ENCODE assay signal across 9 cellular contexts in the genomic region with DNA sequence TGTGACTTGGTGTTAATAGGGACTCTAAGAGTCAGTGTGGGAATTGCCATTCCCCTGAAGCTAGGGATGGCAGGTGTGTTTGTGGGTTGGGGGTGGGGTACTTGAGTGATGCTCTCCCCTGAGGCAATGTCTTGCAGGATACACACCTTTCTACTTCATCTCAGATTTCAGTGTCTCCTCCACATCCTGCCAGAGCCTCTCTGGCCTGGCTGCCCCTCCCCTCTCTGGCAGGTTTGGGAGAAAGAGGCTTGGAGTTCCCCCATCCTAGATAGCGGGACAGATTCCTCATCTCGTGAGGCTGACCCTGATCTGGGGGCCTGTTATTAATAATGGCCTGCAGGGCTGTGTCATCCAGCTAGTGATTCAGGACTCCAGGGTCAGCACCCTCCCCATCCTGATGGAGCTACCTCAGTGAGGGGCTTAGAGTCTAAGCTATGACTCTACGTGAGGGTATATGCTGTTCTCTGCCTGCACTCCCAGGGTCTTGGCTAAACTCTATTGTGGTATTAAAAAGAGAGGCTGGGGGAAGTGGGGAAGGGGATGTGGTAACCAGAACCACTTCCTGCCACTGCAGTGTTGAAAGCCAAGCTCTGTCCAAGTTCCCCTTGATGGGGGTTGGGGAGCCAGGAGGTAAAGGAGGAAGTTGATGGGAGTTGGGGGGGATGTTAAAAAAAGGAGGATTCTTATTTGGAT. TPM values are rescaled to one million over a fixed set of nuclear protein-coding genes. Genes with fewer than 3 reads are reported as not detected.
DNase-seq lines count a peak whose midpoint lies in the region; ATAC-seq and TF ChIP-seq lines count a peak whose summit lies in the region.
"Had no signal": no experiment of that assay in that cellular context is flagged by ENCODE, and none has a peak within 500 bp of the region (broad histone marks: within the 10 kb centered on the region; RNA-seq: fewer than 3 reads in every experiment).

No MANE protein-coding gene starts in this region.

- H3K9me3 ChIP-seq in CD8-positive, alpha-beta T cell (ENCODE audit: low read length): no peaks in the 10 kb centered on the region
- H3K9me3 ChIP-seq in lower lobe of right lung: no peaks in the 10 kb centered on the region

- H3K4me3 Mint-ChIP-seq in CD8-positive, alpha-beta T cell: peak overlapping the region; percentile 77
- peak overlapping the region; percentile 28 for H3K4me3 Mint-ChIP-seq in activated CD4-positive, alpha-beta memory T cell treated with anti-CD3 and anti-CD28 coated beads for 36 hours

- POLR2A ChIA-PET in CD8-positive, alpha-beta T cell (lab: Charles Lee): interaction anchor here (0.7 to 3.0 kb wide), 3 partner anchors 9 to 80 kb away, joined by 3 to 13 read pairs (median 5); a partner anchor contains a TSS
- POLR2A ChIA-PET in activated CD4-positive, alpha-beta memory T cell treated with anti-CD3 and anti-CD28 coated beads for 36 hours (lab: Charles Lee): interaction anchor here (1.0 kb wide), 1 partner anchor 70 kb away, joined by 3 read pairs; a partner anchor contains a TSS

- peak overlapping the region; percentile 6 for H3K4me3 ChIP-seq in CD8-positive, alpha-beta T cell (ENCODE audit: low read depth, low read length)
- peak overlapping the region; percentile 36 for H3K4me3 ChIP-seq in Jurkat, Clone E6-1 (ENCODE audit: low read length)
- H3K4me3 ChIP-seq in lower lobe of right lung: no peak overlapping the region

- H3K36me3 Mint-ChIP-seq in CD8-positive, alpha-beta T cell: no peaks in the 10 kb centered on the region
- H3K36me3 Mint-ChIP-seq in activated CD4-positive, alpha-beta memory T cell treated with anti-CD3 and anti-CD28 coated beads for 36 hours: no peaks in the 10 kb centered on the region
- H3K36me3 Mint-ChIP-seq: activated naive CD4-positive, alpha-beta T cell treated with anti-CD3 and anti-CD28 coated beads, Interleukin-2, amount 50 U/mL, for 72 hours had no signal

- H3K4me1 ChIP-seq in CD8-positive, alpha-beta T cell (ENCODE audit: insufficient read depth, low read length): peaks cover 70% of the 10 kb centered on the region
- peaks cover 22% of the 10 kb centered on the region for H3K4me1 ChIP-seq in lower lobe of right lung

- H3K27me3 Mint-ChIP-seq in CD8-positive, alpha-beta T cell (ENCODE audit: low read depth): peaks cover 31% of the 10 kb centered on the region
- peaks cover 13% of the 10 kb centered on the region for H3K27me3 Mint-ChIP-seq in activated CD4-positive, alpha-beta memory T cell treated with anti-CD3 and anti-CD28 coated beads for 36 hours

- H3K27ac Mint-ChIP-seq in CD8-positive, alpha-beta T cell: peak overlapping the region; percentile 85
- H3K27ac Mint-ChIP-seq in activated CD4-positive, alpha-beta memory T cell treated with anti-CD3 and anti-CD28 coated beads for 36 hours: peak overlapping the region; percentile 25

- peak; percentile 68 for ATAC-seq in CD8-positive, alpha-beta T cell
- peak; percentile 83 to 84 for ATAC-seq in lower lobe of right lung

- H3K4me1 Mint-ChIP-seq in CD8-positive, alpha-beta T cell (ENCODE audit: low read depth): peaks cover 79% of the 10 kb centered on the region
- peaks cover 70% of the 10 kb centered on the region for H3K4me1 Mint-ChIP-seq in activated CD4-positive, alpha-beta memory T cell treated with anti-CD3 and anti-CD28 coated beads for 36 hours (ENCODE audit: low read depth)

- no peaks in the 10 kb centered on the region for H3K9me3 Mint-ChIP-seq in CD8-positive, alpha-beta T cell
- H3K9me3 Mint-ChIP-seq in activated CD4-positive, alpha-beta memory T cell treated with anti-CD3 and anti-CD28 coated beads for 36 hours: no peaks in the 10 kb centered on the region
- H3K9me3 Mint-ChIP-seq: activated naive CD4-positive, alpha-beta T cell treated with anti-CD3 and anti-CD28 coated beads, Interleukin-2, amount 50 U/mL, for 72 hours had no signal

- intact Hi-C loops in CD8-positive, alpha-beta T cell (cut with DNase I, micrococcal nuclease): no loop called here
- intact Hi-C loops in activated CD4-positive, alpha-beta memory T cell treated with anti-CD3 and anti-CD28 coated beads for 36 hours (cut with micrococcal nuclease): no loop called here
- intact Hi-C loops in lower lobe of right lung (cut with DNase I): no loop called here

- no peak overlapping the region for H3K27ac ChIP-seq in CD8-positive, alpha-beta T cell (ENCODE audit: low read depth, low read length)
- no peak overlapping the region for H3K27ac ChIP-seq in lower lobe of right lung

- DNase-seq in CD8-positive, alpha-beta T cell: peak in 3 of 7 experiments; percentile 10 to 64 (median 31)
- peak; percentile 92 for DNase-seq in Jurkat, Clone E6-1 (ENCODE audit: low read depth, low spot score)
- peak; percentile 50 for DNase-seq in activated CD4-positive, alpha-beta memory T cell treated with anti-CD3 and anti-CD28 coated beads for 36 hours
- DNase-seq in lower lobe of right lung: no peak
- DNase-seq in DMS53 treated with DMSO at 0.1 percent for 48 hours (lab: John Stamatoyannopoulos, UW; ENCODE audit: unreplicated experiment): no peak
- no peak for DNase-seq in middle frontal gyrus (ENCODE audit: extremely low spot score, low spot score)
- no peak for DNase-seq in SHP77 treated with DMSO at 0.1 percent for 48 hours (lab: John Stamatoyannopoulos, UW)
- DNase-seq in AG08396 (ENCODE audit: low spot score): no peak

- CTCF ChIA-PET in CD8-positive, alpha-beta T cell (lab: Charles Lee): interaction anchor here (1.2 to 3.8 kb wide), 4 partner anchors 9 to 35 kb away, joined by 5 to 30 read pairs (median 15); no protein-coding TSS in a partner anchor
- CTCF ChIA-PET in activated CD4-positive, alpha-beta memory T cell treated with anti-CD3 and anti-CD28 coated beads for 36 hours (lab: Charles Lee): interaction anchor here (0.7 to 5.6 kb wide), 3 partner anchors 9 to 35 kb away, joined by 3 to 26 read pairs (median 23); no protein-coding TSS in a partner anchor

- H3K27me3 ChIP-seq in CD8-positive, alpha-beta T cell (ENCODE audit: insufficient read depth, low read length): peaks cover 8% of the 10 kb centered on the region
- H3K27me3 ChIP-seq in lower lobe of right lung (ENCODE audit: low read depth): peaks cover 31% of the 10 kb centered on the region

- H3K36me3 ChIP-seq in CD8-positive, alpha-beta T cell (ENCODE audit: insufficient read depth, low read length): no peaks in the 10 kb centered on the region
- no peaks in the 10 kb centered on the region for H3K36me3 ChIP-seq in lower lobe of right lung

- no peak for TF ChIP-seq CTCF in CD8-positive, alpha-beta T cell (IDR thresholded peaks at IDR 0.05)
- no peak for TF ChIP-seq CTCF in lower lobe of right lung (IDR thresholded peaks at IDR 0.05)

RNA-seq across cellular contexts. Expression of a gene that starts 3.7 kb away (rescaled TPM):
- total RNA-seq in CD8-positive, alpha-beta T cell: 1 to 10 TPM; 7.1 to 8.8 TPM
- polyA plus RNA-seq in Jurkat, Clone E6-1 (2012; ENCODE audit: insufficient read depth, insufficient read length): not detected
- total RNA-seq in activated CD4-positive, alpha-beta memory T cell treated with anti-CD3 and anti-CD28 coated beads for 36 hours: under 1 TPM; 0.10 to 0.12 TPM
- total RNA-seq in lower lobe of right lung: 9.4 TPM

RNA-seq across cellular contexts. Expression of a gene that starts 24.1 kb away (rescaled TPM):
- 1 to 10 TPM; 1.1 to 1.4 TPM for total RNA-seq in CD8-positive, alpha-beta T cell
- 3.4 TPM for polyA plus RNA-seq in Jurkat, Clone E6-1 (2012; ENCODE audit: insufficient read depth, insufficient read length)
- total RNA-seq in activated CD4-positive, alpha-beta memory T cell treated with anti-CD3 and anti-CD28 coated beads for 36 hours: under 1 TPM in 1 of 2 experiments, not detected in 1; 0.97 TPM
- 1.2 TPM for total RNA-seq in lower lobe of right lung

RNA-seq across cellular contexts. Expression of a gene that starts 33.0 kb away (rescaled TPM):
- total RNA-seq in CD8-positive, alpha-beta T cell: 10 to 100 TPM; 90.9 to 96.1 TPM
- polyA plus RNA-seq in Jurkat, Clone E6-1 (2012; ENCODE audit: insufficient read depth, insufficient read length): 19.7 TPM
- total RNA-seq in activated CD4-positive, alpha-beta memory T cell treated with anti-CD3 and anti-CD28 coated beads for 36 hours: 10 to 100 TPM; 24.1 to 26.0 TPM
- total RNA-seq in lower lobe of right lung: 20.4 TPM

Comparison
In these comparisons a context has a peak if more than half of its experiments do, and no peak if none do; other contexts are left out.
1. DNase-seq: peak in Jurkat, Clone E6-1 (single experiment) and activated CD4-positive, alpha-beta memory T cell treated with anti-CD3 and anti-CD28 coated beads for 36 hours (single experiment); none in lower lobe of right lung (single experiment), DMS53 treated with DMSO at 0.1 percent for 48 hours (single experiment), middle frontal gyrus (single experiment), SHP77 treated with DMSO at 0.1 percent for 48 hours (single experiment) and AG08396 (single experiment).